ENCODE assay signal across 10 cellular contexts in the genomic region with DNA sequence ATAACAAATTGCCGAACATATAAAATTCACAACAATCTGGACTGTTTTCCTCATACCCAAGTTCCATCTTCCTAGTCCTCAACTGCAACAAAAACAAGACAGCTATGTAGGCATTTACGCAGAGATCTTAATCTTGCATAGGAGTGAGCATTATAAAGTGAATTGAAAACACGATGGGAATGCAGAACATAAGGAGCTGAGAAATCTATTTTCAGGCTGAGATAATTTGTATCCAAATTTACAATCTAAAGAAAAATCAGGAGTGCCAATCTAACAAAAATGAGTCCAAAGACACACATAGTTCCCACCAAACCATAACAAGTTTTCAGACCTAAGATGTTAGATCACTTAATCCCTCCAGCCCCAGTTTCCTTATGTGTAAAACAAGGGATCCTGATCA. TPM values are rescaled to one million over a fixed set of nuclear protein-coding genes. Genes with fewer than 3 reads are reported as not detected.
DNase-seq lines count a peak whose midpoint lies in the region; ATAC-seq and TF ChIP-seq lines count a peak whose summit lies in the region.
"Had no signal": no experiment of that assay in that cellular context is flagged by ENCODE, and none has a peak within 500 bp of the region (broad histone marks: within the 10 kb centered on the region; RNA-seq: fewer than 3 reads in every experiment).

No MANE protein-coding gene starts in this region.

- peaks cover 10% of the 10 kb centered on the region for H3K36me3 ChIP-seq in WERI-Rb-1

- TF ChIP-seq CTCF in WERI-Rb-1 (IDR thresholded peaks at IDR 0.05; ENCODE audit: low read depth, low read length): no peak
- TF ChIP-seq CTCF in foreskin keratinocyte (conservative IDR thresholded peaks at IDR 0.05): no peak

- DNase-seq in activated T-cell treated with anti-CD3 and anti-CD28 coated beads, Interleukin-2, amount 50 U/mL, for 24 hours: no peak
- DNase-seq in activated T-cell treated with anti-CD3 and anti-CD28 coated beads, Interleukin-2, amount 50 U/mL, for 1 hour: no peak
- DNase-seq in WERI-Rb-1: no peak
- DNase-seq in foreskin keratinocyte: no peak
- no peak for DNase-seq in stimulated activated naive CD8-positive, alpha-beta T cell treated with anti-CD3 and anti-CD28 coated beads, Interleukin-15, amount 100 ng/mL, for 72 hours
- DNase-seq in SW 1271 (lab: John Stamatoyannopoulos, UW): no peak
- no peak for DNase-seq in NOMO-1 treated with DMSO at 0.1 percent for 48 hours (lab: John Stamatoyannopoulos, UW; ENCODE audit: unreplicated experiment)
- DNase-seq: activated CD8-positive, alpha-beta memory T cell treated with anti-CD3 and anti-CD28 coated beads, Interleukin-2, amount 50 U/mL, for 4 hours; NCI-H2081 had no signal

- H3K27ac ChIP-seq in WERI-Rb-1 (no peak overlapping the region; the same call in 1 of the 2 replicates), foreskin keratinocyte (peak overlapping the region; percentile 50)

- H3K27me3 ChIP-seq in WERI-Rb-1 (ENCODE audit: insufficient read depth, low read depth, severe bottlenecking) (no peaks in the 10 kb centered on the region), foreskin keratinocyte (no peaks in the 10 kb centered on the region)

- H3K4me1 ChIP-seq in foreskin keratinocyte: peaks cover 12% of the 10 kb centered on the region

- H3K9me3 ChIP-seq in WERI-Rb-1 (ENCODE audit: severe bottlenecking): no peaks in the 10 kb centered on the region

- peaks cover 85% of the 10 kb centered on the region for H3K36me3 Mint-ChIP-seq in activated T-cell treated with anti-CD3 and anti-CD28 coated beads, Interleukin-2, amount 50 U/mL, for 24 hours (ENCODE audit: low read depth)

- H3K4me3 Mint-ChIP-seq in activated T-cell treated with anti-CD3 and anti-CD28 coated beads, Interleukin-2, amount 50 U/mL, for 24 hours: peak overlapping the region; percentile 96
- H3K4me3 Mint-ChIP-seq in stimulated activated naive CD8-positive, alpha-beta T cell treated with anti-CD3 and anti-CD28 coated beads, Interleukin-15, amount 100 ng/mL, for 72 hours: peak overlapping the region; percentile 99

- no peaks in the 10 kb centered on the region for H3K9me3 Mint-ChIP-seq in activated T-cell treated with anti-CD3 and anti-CD28 coated beads, Interleukin-2, amount 50 U/mL, for 24 hours
- no peaks in the 10 kb centered on the region for H3K9me3 Mint-ChIP-seq in stimulated activated naive CD8-positive, alpha-beta T cell treated with anti-CD3 and anti-CD28 coated beads, Interleukin-15, amount 100 ng/mL, for 72 hours

- peaks cover 56% of the 10 kb centered on the region for H3K4me1 Mint-ChIP-seq in activated T-cell treated with anti-CD3 and anti-CD28 coated beads, Interleukin-2, amount 50 U/mL, for 24 hours (ENCODE audit: low read depth)
- peaks cover 60% of the 10 kb centered on the region for H3K4me1 Mint-ChIP-seq in stimulated activated naive CD8-positive, alpha-beta T cell treated with anti-CD3 and anti-CD28 coated beads, Interleukin-15, amount 100 ng/mL, for 72 hours

- H3K27ac Mint-ChIP-seq in activated T-cell treated with anti-CD3 and anti-CD28 coated beads, Interleukin-2, amount 50 U/mL, for 24 hours: no peak overlapping the region
- no peak overlapping the region for H3K27ac Mint-ChIP-seq in stimulated activated naive CD8-positive, alpha-beta T cell treated with anti-CD3 and anti-CD28 coated beads, Interleukin-15, amount 100 ng/mL, for 72 hours

- H3K27me3 Mint-ChIP-seq in activated T-cell treated with anti-CD3 and anti-CD28 coated beads, Interleukin-2, amount 50 U/mL, for 24 hours: no peaks in the 10 kb centered on the region
- H3K27me3 Mint-ChIP-seq in stimulated activated naive CD8-positive, alpha-beta T cell treated with anti-CD3 and anti-CD28 coated beads, Interleukin-15, amount 100 ng/mL, for 72 hours: no peaks in the 10 kb centered on the region

- peak overlapping the region; percentile 80 for H3K4me3 ChIP-seq in WERI-Rb-1 (ENCODE audit: low read depth, low read length)

- ATAC-seq in foreskin keratinocyte: no peak
- no peak for ATAC-seq in stimulated activated naive CD8-positive, alpha-beta T cell treated with anti-CD3 and anti-CD28 coated beads, Interleukin-15, amount 100 ng/mL, for 72 hours
- no peak for ATAC-seq in esophagus mucosa

RNA-seq across cellular contexts. Expression of gene SLC16A1, which starts 1.9 kb away (rescaled TPM):
- 98.8 and 99.6 TPM in 2 replicates for total RNA-seq in foreskin keratinocyte
- polyA plus RNA-seq in foreskin keratinocyte: 32.4 and 36.5 TPM in 2 replicates
- 54.8 TPM for total RNA-seq in esophagus mucosa
